Comparison of ENCODE assay signal across 11 cellular contexts in genomic region chr11:115627071-115627470, GRCh38.
"Had no signal": no experiment of that assay in that cellular context is flagged by ENCODE, and none has a peak within 500 bp of the region (broad histone marks: within the 10 kb centered on the region; RNA-seq: fewer than 3 reads in every experiment).

No MANE protein-coding gene starts in this region.

- H3K4me2 ChIP-seq: GM23338 had no signal

- H3K4me1 ChIP-seq: HAP-1 had no signal

- DNase-seq: GM23248, GOT3, H7, H9, HCEC 1CT, HFFc6 had no signal

- H3K9ac ChIP-seq: GM23248 had no signal

- H3K9me3 ChIP-seq: HAP-1 had no signal

- H3K4me3 Mint-ChIP-seq: GM23338, H9, HFFc6 had no signal

- H3K36me3 ChIP-seq: HAP-1 had no signal

- H2AFZ ChIP-seq: GM23248, GM23338 had no signal

- H3K27ac ChIP-seq: GM23248 had no signal

- H3K9me3 Mint-ChIP-seq: GM23338, H9 had no signal

- H3K4me3 ChIP-seq: GM23248, GM23338, HAP-1 had no signal

- H3K27ac Mint-ChIP-seq: GM23338, H9, HFFc6 had no signal

- FAIRE-seq: H1, H54 had no signal

- ATAC-seq: GM23338, HCT116 had no signal
